8 cellular contexts compared by ENCODE assay signal in genomic region chr20:2800590-2801458, GRCh38.
A peak's percentile ranks its signal among the peaks of the same experiment; 100 is the strongest.
DNase-seq lines count a peak whose midpoint lies in the region; ATAC-seq and TF ChIP-seq lines count a peak whose summit lies in the region.

CPXM1 (minus strand) TSS chr20:2800627; CDS start chr20:2800572, 55 bp downstream.

- no peak for TF ChIP-seq POLR2A in GM18505 (IDR thresholded peaks at IDR 0.05; ENCODE audit: borderline replicate concordance, extremely low read depth, insufficient read depth, insufficient read length)

- peak; percentile 77 for DNase-seq in ELF-1 (ENCODE audit: low read depth, low spot score)
- peak; percentile 19 for DNase-seq in NCI-H345 (lab: John Stamatoyannopoulos, UW)
- DNase-seq in cardiac fibroblast (ENCODE audit: low read depth in 2 of 2) = no peak
- DNase-seq in NCI-H2196 treated with DMSO at 0.1 percent for 48 hours (lab: John Stamatoyannopoulos, UW; ENCODE audit: unreplicated experiment) = no peak
- no peak for DNase-seq in NCI-H1436 (lab: John Stamatoyannopoulos, UW)

- no peaks in the 10 kb centered on the region for H3K9me3 ChIP-seq in mucosa of rectum (ENCODE audit: control insufficient read depth in 2 of 2, low read length in 2 of 2)

- ATAC-seq in GM21528 (IDR thresholded peaks at IDR 0.05; ENCODE audit: low FRiP score, unreplicated experiment) (peak; percentile 57), GM18505 (IDR thresholded peaks at IDR 0.05; ENCODE audit: unreplicated experiment) (no peak)

- H3K4me1 ChIP-seq in mucosa of rectum (ENCODE audit: control insufficient read depth in 2 of 2, insufficient read depth in 2 of 2, low read length in 2 of 2) = peaks cover 0 to 5% of the 10 kb centered on the region in 2 donors

- peak within 1 kb of the TSS; percentile 24 to 50 for H3K4me3 ChIP-seq in cardiac fibroblast (replicated peaks in 1 of 2; ENCODE audit: low read depth in 2 of 2, low read length in 2 of 2)
- H3K4me3 ChIP-seq in mucosa of rectum (ENCODE audit: low read length in 2 of 2) = peak within 1 kb of the TSS; percentile 57 to 66

- H3K36me3 ChIP-seq in mucosa of rectum (ENCODE audit: control insufficient read depth in 2 of 2, insufficient read depth in 2 of 2, low read length in 2 of 2) = no peaks in the 10 kb centered on the region

- no peak for TF ChIP-seq CTCF in cardiac fibroblast (IDR thresholded peaks at IDR 0.05; ENCODE audit: low read depth, low read length)

- H3K27me3 ChIP-seq in mucosa of rectum (ENCODE audit: control insufficient read depth in 2 of 2, insufficient read depth in 2 of 2, low read length in 2 of 2) = peaks cover 17 to 36% of the 10 kb centered on the region in 2 donors

- no peak within 1 kb of the TSS for H3K9ac ChIP-seq in mucosa of rectum (ENCODE audit: low read depth in 1 of 2, low read length in 2 of 2)

- no peak within 1 kb of the TSS for H3K27ac ChIP-seq in mucosa of rectum (ENCODE audit: low read depth in 2 of 2, low read length in 2 of 2)

Comparison
In these comparisons a context has a peak if more than half of its experiments do, and no peak if none do; other contexts are left out.
1. DNase-seq: peak in ELF-1 (single experiment) and NCI-H345 (single experiment); none in cardiac fibroblast (0 of 2), NCI-H2196 treated with DMSO at 0.1 percent for 48 hours (single experiment) and NCI-H1436 (single experiment).